2 cellular contexts compared by ENCODE assay signal in genomic region chr2:73998451-73998850, GRCh38.
TF ChIP-seq lines count a peak whose summit lies in the region.

No MANE protein-coding gene starts in this region.

TF ChIP-seq in GM12878, 131 proteins besides CTCF, POLR2A, EP300 and RAD21 (continued from another document):
- no peak for TF ChIP-seq HCFC1 (IDR thresholded peaks at IDR 0.05; ENCODE audit: low read length)
- TF ChIP-seq CREM (IDR thresholded peaks at IDR 0.05; ENCODE audit: low read depth) = no peak
- no peak for TF ChIP-seq SIX5 (IDR thresholded peaks at IDR 0.05; ENCODE audit: low read depth, low read length, severe bottlenecking)
- no peak for TF ChIP-seq USF1 (IDR thresholded peaks at IDR 0.05; ENCODE audit: borderline replicate concordance, extremely low read length, insufficient read depth, low read depth, low read length)
- TF ChIP-seq SUPT20H (IDR thresholded peaks at IDR 0.05; ENCODE audit: borderline replicate concordance, control insufficient read depth, low read depth, low read length) = no peak
- TF ChIP-seq KDM1A (IDR thresholded peaks at IDR 0.05; ENCODE audit: borderline replicate concordance) = no peak
- TF ChIP-seq BCL3 (IDR thresholded peaks at IDR 0.05; ENCODE audit: borderline replicate concordance, insufficient read depth, low read depth, low read length, poor library complexity, severe bottlenecking) = no peak

TF ChIP-seq in GM23338, 12 proteins besides CTCF, POLR2A, EP300 and RAD21 (continued from another document):
- TF ChIP-seq STAT1 (IDR thresholded peaks at IDR 0.05; ENCODE audit: unreplicated experiment) = no peak
- no peak for TF ChIP-seq CREB1 (CRISPR knock-in tag; IDR thresholded peaks at IDR 0.05; ENCODE audit: low read depth)
- TF ChIP-seq, protein P1, sequence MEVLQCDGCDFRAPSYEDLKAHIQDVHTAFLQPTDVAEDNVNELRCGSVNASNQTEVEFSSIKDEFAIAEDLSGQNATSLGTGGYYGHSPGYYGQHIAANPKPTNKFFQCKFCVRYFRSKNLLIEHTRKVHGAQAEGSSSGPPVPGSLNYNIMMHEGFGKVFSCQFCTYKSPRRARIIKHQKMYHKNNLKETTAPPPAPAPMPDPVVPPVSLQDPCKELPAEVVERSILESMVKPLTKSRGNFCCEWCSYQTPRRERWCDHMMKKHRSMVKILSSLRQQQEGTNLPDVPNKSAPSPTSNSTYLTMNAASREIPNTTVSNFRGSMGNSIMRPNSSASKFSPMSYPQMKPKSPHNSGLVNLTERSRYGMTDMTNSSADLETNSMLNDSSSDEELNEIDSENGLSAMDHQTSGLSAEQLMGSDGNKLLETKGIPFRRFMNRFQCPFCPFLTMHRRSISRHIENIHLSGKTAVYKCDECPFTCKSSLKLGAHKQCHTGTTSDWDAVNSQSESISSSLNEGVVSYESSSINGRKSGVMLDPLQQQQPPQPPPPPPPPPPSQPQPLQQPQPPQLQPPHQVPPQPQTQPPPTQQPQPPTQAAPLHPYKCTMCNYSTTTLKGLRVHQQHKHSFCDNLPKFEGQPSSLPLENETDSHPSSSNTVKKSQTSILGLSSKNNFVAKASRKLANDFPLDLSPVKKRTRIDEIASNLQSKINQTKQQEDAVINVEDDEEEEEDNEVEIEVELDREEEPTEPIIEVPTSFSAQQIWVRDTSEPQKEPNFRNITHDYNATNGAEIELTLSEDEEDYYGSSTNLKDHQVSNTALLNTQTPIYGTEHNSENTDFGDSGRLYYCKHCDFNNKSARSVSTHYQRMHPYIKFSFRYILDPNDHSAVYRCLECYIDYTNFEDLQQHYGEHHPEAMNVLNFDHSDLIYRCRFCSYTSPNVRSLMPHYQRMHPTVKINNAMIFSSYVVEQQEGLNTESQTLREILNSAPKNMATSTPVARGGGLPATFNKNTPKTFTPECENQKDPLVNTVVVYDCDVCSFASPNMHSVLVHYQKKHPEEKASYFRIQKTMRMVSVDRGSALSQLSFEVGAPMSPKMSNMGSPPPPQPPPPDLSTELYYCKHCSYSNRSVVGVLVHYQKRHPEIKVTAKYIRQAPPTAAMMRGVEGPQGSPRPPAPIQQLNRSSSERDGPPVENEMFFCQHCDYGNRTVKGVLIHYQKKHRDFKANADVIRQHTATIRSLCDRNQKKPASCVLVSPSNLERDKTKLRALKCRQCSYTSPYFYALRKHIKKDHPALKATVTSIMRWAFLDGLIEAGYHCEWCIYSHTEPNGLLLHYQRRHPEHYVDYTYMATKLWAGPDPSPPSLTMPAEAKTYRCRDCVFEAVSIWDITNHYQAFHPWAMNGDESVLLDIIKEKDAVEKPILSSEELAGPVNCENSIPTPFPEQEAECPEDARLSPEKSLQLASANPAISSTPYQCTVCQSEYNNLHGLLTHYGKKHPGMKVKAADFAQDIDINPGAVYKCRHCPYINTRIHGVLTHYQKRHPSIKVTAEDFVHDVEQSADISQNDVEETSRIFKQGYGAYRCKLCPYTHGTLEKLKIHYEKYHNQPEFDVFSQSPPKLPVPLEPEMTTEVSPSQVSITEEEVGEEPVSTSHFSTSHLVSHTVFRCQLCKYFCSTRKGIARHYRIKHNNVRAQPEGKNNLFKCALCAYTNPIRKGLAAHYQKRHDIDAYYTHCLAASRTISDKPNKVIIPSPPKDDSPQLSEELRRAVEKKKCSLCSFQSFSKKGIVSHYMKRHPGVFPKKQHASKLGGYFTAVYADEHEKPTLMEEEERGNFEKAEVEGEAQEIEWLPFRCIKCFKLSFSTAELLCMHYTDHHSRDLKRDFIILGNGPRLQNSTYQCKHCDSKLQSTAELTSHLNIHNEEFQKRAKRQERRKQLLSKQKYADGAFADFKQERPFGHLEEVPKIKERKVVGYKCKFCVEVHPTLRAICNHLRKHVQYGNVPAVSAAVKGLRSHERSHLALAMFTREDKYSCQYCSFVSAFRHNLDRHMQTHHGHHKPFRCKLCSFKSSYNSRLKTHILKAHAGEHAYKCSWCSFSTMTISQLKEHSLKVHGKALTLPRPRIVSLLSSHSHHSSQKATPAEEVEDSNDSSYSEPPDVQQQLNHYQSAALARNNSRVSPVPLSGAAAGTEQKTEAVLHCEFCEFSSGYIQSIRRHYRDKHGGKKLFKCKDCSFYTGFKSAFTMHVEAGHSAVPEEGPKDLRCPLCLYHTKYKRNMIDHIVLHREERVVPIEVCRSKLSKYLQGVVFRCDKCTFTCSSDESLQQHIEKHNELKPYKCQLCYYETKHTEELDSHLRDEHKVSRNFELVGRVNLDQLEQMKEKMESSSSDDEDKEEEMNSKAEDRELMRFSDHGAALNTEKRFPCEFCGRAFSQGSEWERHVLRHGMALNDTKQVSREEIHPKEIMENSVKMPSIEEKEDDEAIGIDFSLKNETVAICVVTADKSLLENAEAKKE (CRISPR knock-in tag; IDR thresholded peaks at IDR 0.05) = no peak
- TF ChIP-seq NANOG (IDR thresholded peaks at IDR 0.05; ENCODE audit: borderline replicate concordance) = no peak
- no peak for TF ChIP-seq ZNF114 (CRISPR knock-in tag; IDR thresholded peaks at IDR 0.05)
- no peak for TF ChIP-seq ETS1 (IDR thresholded peaks at IDR 0.05)
- no peak for TF ChIP-seq POLR2AphosphoS5 (IDR thresholded peaks at IDR 0.05; ENCODE audit: low read depth)
- TF ChIP-seq ZNF331 (CRISPR knock-in tag; IDR thresholded peaks at IDR 0.05; ENCODE audit: low read depth) = no peak
- no peak for TF ChIP-seq EZH2phosphoT487 (IDR thresholded peaks at IDR 0.05; ENCODE audit: unreplicated experiment)
- TF ChIP-seq REST (IDR thresholded peaks at IDR 0.05; ENCODE audit: unreplicated experiment) = no peak
- no peak for TF ChIP-seq EZH2 (IDR thresholded peaks at IDR 0.05; ENCODE audit: low read depth, unreplicated experiment)
